Comparison of ENCODE assay signal across 8 cellular contexts in the genomic region with DNA sequence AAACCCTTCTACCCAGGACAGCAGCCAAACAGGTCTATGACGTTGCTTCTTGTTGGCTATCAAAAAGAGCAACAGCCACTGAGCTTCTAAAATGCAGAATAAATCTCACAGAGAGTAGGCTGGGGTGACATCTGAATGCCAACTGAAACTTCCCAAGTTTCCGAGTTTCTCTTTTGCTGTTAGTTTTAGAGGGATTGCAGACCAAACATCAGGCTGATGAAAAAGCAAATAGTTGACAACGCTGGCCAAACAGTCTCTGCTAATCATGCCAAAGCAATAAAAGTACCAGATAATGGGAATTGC. TPM values are rescaled to one million over a fixed set of nuclear protein-coding genes. Genes with fewer than 3 reads are reported as not detected.
DNase-seq lines count a peak whose midpoint lies in the region; ATAC-seq and TF ChIP-seq lines count a peak whose summit lies in the region.

No MANE protein-coding gene starts in this region.

- H3K4me2 ChIP-seq in MM.1S (ENCODE audit: low read depth, low read length), result peak overlapping the region; percentile 80

- H3K27ac ChIP-seq in MM.1S (ENCODE audit: low read length) (no peak overlapping the region), duodenal mucosa (ENCODE audit: low read depth, low read length) (peak overlapping the region; percentile 88)

- H3K4me1 Mint-ChIP-seq in nephron progenitor cell, result peaks cover 60% of the 10 kb centered on the region

- 0 out of 2 replicates have a peak overlapping the region, but pooled peaks have one; percentile 5 for H3K9ac ChIP-seq in MM.1S (ENCODE audit: low read length)
- peak overlapping the region; percentile 50 to 73 for H3K9ac ChIP-seq in duodenal mucosa (ENCODE audit: low read depth in 1 of 2, low read length in 2 of 2)

- no peaks in the 10 kb centered on the region for H3K27me3 Mint-ChIP-seq in nephron progenitor cell (ENCODE audit: low read depth, poor library complexity)

- H3K9me3 Mint-ChIP-seq in nephron progenitor cell, result no peaks in the 10 kb centered on the region

- peaks cover 24% of the 10 kb centered on the region for H3K4me1 ChIP-seq in MM.1S (ENCODE audit: low read length)
- peaks cover 29 to 33% of the 10 kb centered on the region in 2 donors for H3K4me1 ChIP-seq in duodenal mucosa (ENCODE audit: control insufficient read depth in 1 of 2, insufficient read depth in 2 of 2, low read length in 2 of 2)

- H3K36me3 ChIP-seq in BJ (ENCODE audit: control insufficient read depth, insufficient read depth, low read length) (no peaks in the 10 kb centered on the region), MM.1S (replicated peaks; ENCODE audit: insufficient read depth, low read length) (no peaks in the 10 kb centered on the region), duodenal mucosa (ENCODE audit: control insufficient read depth in 1 of 2, insufficient read depth in 2 of 2, low read length in 2 of 2) (peaks cover 0 to 1% of the 10 kb centered on the region in 2 donors)

- H3K9me3 ChIP-seq in MM.1S (replicated peaks; ENCODE audit: insufficient read depth, low read length), result no peaks in the 10 kb centered on the region
- no peaks in the 10 kb centered on the region for H3K9me3 ChIP-seq in duodenal mucosa (ENCODE audit: control insufficient read depth in 1 of 2, low read length in 2 of 2)

- peaks cover 12% of the 10 kb centered on the region for H3K36me3 Mint-ChIP-seq in nephron progenitor cell (ENCODE audit: low read depth)

- peak overlapping the region; percentile 98 for H3K4me3 Mint-ChIP-seq in nephron progenitor cell

- 0 out of 2 replicates have a peak, but pooled peaks cover 4% of the 10 kb centered on the region for H4K20me1 ChIP-seq in MM.1S (ENCODE audit: insufficient read depth, low read length)

- ATAC-seq in HG02938 (IDR thresholded peaks at IDR 0.05; ENCODE audit: unreplicated experiment) (no peak), GM21360 (IDR thresholded peaks at IDR 0.05; ENCODE audit: unreplicated experiment) (no peak)

- POLR2A ChIA-PET in BJ (lab: Charles Lee), result no interaction called here

- DNase-seq in BJ (ENCODE audit: low read depth) (no peak), MM.1S (no peak), nephron progenitor cell (no peak), mesenteric fat pad (ENCODE audit: low spot score) (no peak)
- no peak for DNase-seq in stimulated activated CD8-positive, alpha-beta memory T cell treated with anti-CD3 and anti-CD28 coated beads, Interleukin-4, amount 100 ng/mL, for 48 hours

- peak overlapping the region; percentile 88 for H2AFZ ChIP-seq in MM.1S (ENCODE audit: low read length)

- peak overlapping the region; percentile 96 for H3K4me3 ChIP-seq in BJ (ENCODE audit: low read depth, low read length)
- H3K4me3 ChIP-seq in MM.1S (ENCODE audit: low read length), result peak overlapping the region; percentile 89
- H3K4me3 ChIP-seq in duodenal mucosa (ENCODE audit: low read depth in 1 of 2, low read length in 2 of 2), result peak overlapping the region; percentile 93 to 96

- no peaks in the 10 kb centered on the region for H3K79me2 ChIP-seq in MM.1S (ENCODE audit: low read length)

- H3K27ac Mint-ChIP-seq in nephron progenitor cell, result peak overlapping the region; percentile 100

- CTCF ChIA-PET in BJ (lab: Yijun Ruan, JAX), result interaction anchor here (0.8 to 1.3 kb wide), 3 partner anchors 9 to 358 kb away, joined by 3 to 7 read pairs (median 3); no protein-coding TSS in a partner anchor

- H3K9me2 ChIP-seq in MM.1S (replicated peaks; ENCODE audit: insufficient read depth, low read length), result no peaks in the 10 kb centered on the region

- TF ChIP-seq CTCF in BJ (IDR thresholded peaks at IDR 0.05; ENCODE audit: insufficient read depth, low read depth, low read length), result no peak
- no peak for TF ChIP-seq CTCF in MM.1S (IDR thresholded peaks at IDR 0.05; ENCODE audit: low read length)
- TF ChIP-seq CTCF in nephron progenitor cell (IDR thresholded peaks at IDR 0.05), result no peak

- no peaks in the 10 kb centered on the region for H3K27me3 ChIP-seq in BJ (ENCODE audit: control insufficient read depth, insufficient read depth, low read length)
- H3K27me3 ChIP-seq in MM.1S (replicated peaks; ENCODE audit: insufficient read depth, low read length), result peaks cover 31% of the 10 kb centered on the region
- H3K27me3 ChIP-seq in duodenal mucosa (ENCODE audit: control insufficient read depth in 1 of 2, insufficient read depth in 2 of 2, low read length in 2 of 2), result no peaks in the 10 kb centered on the region

- H3F3A ChIP-seq in MM.1S (ENCODE audit: insufficient read depth, low read length), result peaks cover 14% of the 10 kb centered on the region

RNA-seq across cellular contexts. Expression of gene CBLB, which starts 0.7 kb away (rescaled TPM):
- polyA plus RNA-seq in BJ (2011; rRNA removed), result 19.3 and 25.3 TPM in 2 replicates
- 24.7 and 31.0 TPM in 2 replicates for polyA minus RNA-seq in BJ (2011; rRNA and poly(A)+ RNA removed)
- 97.9 TPM for total RNA-seq in mesenteric fat pad
